Comparison of ENCODE assay signal across 26 cellular contexts in the genomic region with DNA sequence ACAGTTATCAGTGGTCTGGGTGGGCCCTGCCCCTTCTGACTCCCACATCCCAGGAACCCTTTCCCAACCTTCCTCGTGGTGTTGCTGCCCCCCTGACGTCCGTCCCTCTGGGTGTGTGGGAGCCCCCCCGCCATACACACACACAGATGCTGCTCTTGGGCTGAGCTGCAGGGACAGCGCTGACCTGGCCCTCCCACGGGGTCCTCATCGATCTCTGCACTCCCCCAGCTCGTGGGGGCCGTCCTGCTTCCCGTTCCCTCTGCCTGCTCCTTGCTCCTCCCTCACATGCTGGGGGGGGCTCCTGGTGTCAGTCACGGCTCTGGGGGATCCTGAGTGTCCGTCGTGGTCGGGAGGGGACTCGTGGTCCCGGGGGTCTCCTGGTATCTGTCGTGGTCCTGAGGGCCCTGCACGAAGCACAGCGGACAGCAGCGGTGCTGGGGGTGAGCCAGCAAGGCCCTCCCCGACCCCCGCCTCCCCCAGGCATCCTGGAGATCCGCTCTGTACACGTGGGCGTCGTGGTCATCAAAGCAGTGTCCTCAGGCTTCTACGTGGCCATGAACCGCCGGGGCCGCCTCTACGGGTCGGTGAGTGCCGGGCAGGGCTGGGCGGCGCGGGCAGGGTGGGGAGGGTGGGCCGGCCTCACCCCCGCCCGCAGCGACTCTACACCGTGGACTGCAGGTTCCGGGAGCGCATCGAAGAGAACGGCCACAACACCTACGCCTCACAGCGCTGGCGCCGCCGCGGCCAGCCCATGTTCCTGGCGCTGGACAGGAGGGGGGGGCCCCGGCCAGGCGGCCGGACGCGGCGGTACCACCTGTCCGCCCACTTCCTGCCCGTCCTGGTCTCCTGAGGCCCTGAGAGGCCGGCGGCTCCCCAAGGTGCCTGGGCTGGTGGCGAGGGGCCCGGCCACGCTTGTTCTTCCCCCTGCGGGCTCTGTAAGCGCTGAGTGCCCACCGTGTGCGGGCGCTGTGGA. TPM values are rescaled to one million over a fixed set of nuclear protein-coding genes. Genes with fewer than 3 reads are reported as not detected.
A peak's percentile ranks its signal among the peaks of the same experiment; 100 is the strongest.
DNase-seq lines count a peak whose midpoint lies in the region; ATAC-seq, FAIRE-seq and TF ChIP-seq lines count a peak whose summit lies in the region.
"Had no signal": no experiment of that assay in that cellular context is flagged by ENCODE, and none has a peak within 500 bp of the region (broad histone marks: within the 10 kb centered on the region; RNA-seq: fewer than 3 reads in every experiment).

No MANE protein-coding gene starts in this region.

- no peaks in the 10 kb centered on the region for H3K36me3 ChIP-seq in breast epithelium
- peaks cover 28% of the 10 kb centered on the region for H3K36me3 ChIP-seq in IMR-90 (ENCODE audit: control insufficient read depth, insufficient read depth, low read length)
- H3K36me3 ChIP-seq in H1 (ENCODE audit: control insufficient read depth in 2 of 4, insufficient read depth in 4 of 4, low read length in 3 of 4), result peaks cover 0 to 29% (median 11%) of the 10 kb centered on the region in 4 experiments; a peak in 5 of 8 replicates

- no peaks in the 10 kb centered on the region for H3K9me3 ChIP-seq in breast epithelium
- no peaks in the 10 kb centered on the region for H3K9me3 ChIP-seq in IMR-90 (ENCODE audit: control insufficient read depth, insufficient read depth, low read length)
- no peaks in the 10 kb centered on the region for H3K9me3 ChIP-seq in H1 (ENCODE audit: insufficient read depth in 2 of 2, low read depth in 1 of 2, low read length in 1 of 2)
- H3K9me3 ChIP-seq: SJSA1 had no signal

- H2BK5ac ChIP-seq in IMR-90 (ENCODE audit: low read depth, low read length, poor library complexity, severe bottlenecking), result no peak overlapping the region
- H2BK5ac ChIP-seq in H1 (ENCODE audit: low read depth, low read length), result no peak overlapping the region

- H3K4me2 ChIP-seq in IMR-90 (ENCODE audit: low read depth, low read length), result no peak overlapping the region
- H3K4me2 ChIP-seq in H1 (ENCODE audit: insufficient read depth in 1 of 2, low read depth in 2 of 2, low read length in 2 of 2), result no peak overlapping the region
- H3K4me2 ChIP-seq: KMS-11, PC-9 had no signal

- no peak for FAIRE-seq in H1 (lab: Jason Lieb, UNC)
- FAIRE-seq: A204.1, GM19239 had no signal

- H3K27ac ChIP-seq in breast epithelium (peak overlapping the region in 1 of 2 donors; percentile 7), IMR-90 (ENCODE audit: insufficient read depth, low read length) (no peak overlapping the region), H1 (ENCODE audit: low read depth, low read length) (no peak overlapping the region)
- H3K27ac ChIP-seq: C4-2B, KMS-11, PC-9, SJSA1 had no signal

- peaks cover 5% of the 10 kb centered on the region; the same call in 1 of the 2 replicates for H4K20me1 ChIP-seq in IMR-90 (ENCODE audit: insufficient read depth, low read length)
- peaks cover 5 to 10% of the 10 kb centered on the region in 2 experiments for H4K20me1 ChIP-seq in H1 (replicated peaks in 1 of 2; ENCODE audit: control insufficient read depth in 1 of 2, insufficient read depth in 2 of 2, low read length in 2 of 2)

- TF ChIP-seq POLR2A in breast epithelium (IDR thresholded peaks at IDR 0.05) (no peak), IMR-90 (IDR thresholded peaks at IDR 0.05; ENCODE audit: low read depth, low read length) (no peak), H1 (IDR thresholded peaks at IDR 0.05; ENCODE audit: control extremely low read depth in 1 of 2, low read depth in 2 of 2, low read length in 2 of 2) (no peak)

- H3K27me3 ChIP-seq in breast epithelium (no peaks in the 10 kb centered on the region), IMR-90 (ENCODE audit: control insufficient read depth, insufficient read depth, low read length) (no peaks in the 10 kb centered on the region), H1 (replicated peaks in 1 of 4; ENCODE audit: control insufficient read depth in 3 of 4, extremely low read depth in 1 of 4, insufficient read depth in 3 of 4, low read length in 3 of 4) (peaks cover 0 to 12% (median 9%) of the 10 kb centered on the region in 4 experiments; a peak in 5 of 7 replicates)
- H3K27me3 ChIP-seq: SJSA1 had no signal

- H3K18ac ChIP-seq in IMR-90 (ENCODE audit: low read depth, low read length), result no peak overlapping the region
- no peak overlapping the region for H3K18ac ChIP-seq in H1 (ENCODE audit: extremely low read depth, low read length)

- no peak overlapping the region for H3K9ac ChIP-seq in IMR-90 (ENCODE audit: low read depth, low read length)
- no peak overlapping the region for H3K9ac ChIP-seq in H1 (replicated peaks in 1 of 4; ENCODE audit: extremely low read depth in 1 of 4, low read depth in 3 of 4, low read length in 3 of 4)
- H3K9ac ChIP-seq: KMS-11 had no signal

- H3K4me3 Mint-ChIP-seq in MCF 10A (ENCODE audit: unreplicated experiment), result no peak overlapping the region
- H3K4me3 Mint-ChIP-seq: CD8-positive, alpha-beta T cell had no signal

- H2BK120ac ChIP-seq in IMR-90 (ENCODE audit: low read depth, low read length) (no peak overlapping the region), H1 (replicated peaks; ENCODE audit: low read depth, low read length) (no peak overlapping the region)

- peaks cover 26% of the 10 kb centered on the region for H3K36me3 Mint-ChIP-seq in MCF 10A (ENCODE audit: insufficient read depth, unreplicated experiment)

- H3K9me3 Mint-ChIP-seq in MCF 10A (ENCODE audit: unreplicated experiment), result no peaks in the 10 kb centered on the region
- H3K9me3 Mint-ChIP-seq: CD8-positive, alpha-beta T cell had no signal

- POLR2A ChIA-PET in MCF 10A (lab: Yijun Ruan, JAX) (interaction anchor here (1.6 kb wide), 1 partner anchor 17 kb away, joined by 4 read pairs; no protein-coding TSS in a partner anchor), IMR-90 (lab: Charles Lee; ENCODE audit: unreplicated experiment) (no interaction called here), H1 (lab: Charles Lee; ENCODE audit: partially characterized antibody) (interaction anchor here (0.7 to 1.4 kb wide), 6 partner anchors 9 to 27 kb away, joined by 3 to 4 read pairs (median 3); a partner anchor contains a TSS)

- H3K79me2 ChIP-seq in H1 (ENCODE audit: control insufficient read depth in 1 of 2, insufficient read depth in 2 of 2, low read length in 2 of 2), result no peaks in the 10 kb centered on the region

- H3K4me3 ChIP-seq in breast epithelium (peak overlapping the region in 2 of 3 donors; percentile 18 to 19), IMR-90 (ENCODE audit: insufficient read depth, low read depth, low read length) (no peak overlapping the region), H1 (ENCODE audit: extremely low read depth in 1 of 4, insufficient read depth in 2 of 4, low read depth in 3 of 4, low read length in 4 of 4) (no peak overlapping the region)
- H3K4me3 ChIP-seq: PC-9, SJSA1 had no signal

- DNase-seq in breast epithelium (ENCODE audit: low spot score in 2 of 2), result no peak
- DNase-seq in MCF 10A (ENCODE audit: unreplicated experiment), result no peak
- DNase-seq in IMR-90, result no peak
- DNase-seq in H1 (ENCODE audit: low read depth in 1 of 2, low spot score in 2 of 2), result no peak
- no peak for DNase-seq in amygdala (lab: John Stamatoyannopoulos, UW)
- DNase-seq in GDM1 (lab: John Stamatoyannopoulos, UW), result no peak
- no peak for DNase-seq in stimulated activated naive CD4-positive, alpha-beta T cell (lab: John Stamatoyannopoulos, UW)
- DNase-seq: CD8-positive, alpha-beta T cell; DND-41; H7; NCI-H1092 treated with DMSO at 0.1 percent for 48 hours; NCI-H146; NCI-H1930; NCI-H2107; NCI-H446 treated with DMSO at 0.1 percent for 48 hours; NCI-H526 treated with DMSO at 0.1 percent for 48 hours; PC-9; Right ventricle myocardium superior had no signal

- intact Hi-C loops in breast epithelium (cut with DNase I; ENCODE audit: low total_unique reads), result no loop called here
- intact Hi-C loops in MCF 10A (cut with micrococcal nuclease), result no loop called here
- intact Hi-C loops in IMR-90 (cut with micrococcal nuclease), result no loop called here

- no peak overlapping the region for H4K8ac ChIP-seq in IMR-90 (ENCODE audit: low read depth in 2 of 2, low read length in 2 of 2)
- H4K8ac ChIP-seq in H1 (ENCODE audit: extremely low read depth, insufficient read depth, low read length), result peak overlapping the region; percentile 85; the same call in 1 of the 2 replicates

- H3K23ac ChIP-seq in IMR-90 (ENCODE audit: low read depth, low read length) (no peak overlapping the region), H1 (ENCODE audit: insufficient read length) (no peak overlapping the region)

- H3K9me1 ChIP-seq in IMR-90 (ENCODE audit: insufficient read depth, low read length), result no peaks in the 10 kb centered on the region

- peaks cover 7% of the 10 kb centered on the region for H3K4me1 Mint-ChIP-seq in MCF 10A (ENCODE audit: insufficient read depth, unreplicated experiment)

- H3K14ac ChIP-seq in IMR-90 (replicated peaks; ENCODE audit: low read depth, low read length) (no peak overlapping the region), H1 (ENCODE audit: insufficient read length) (no peak overlapping the region)

- TF ChIP-seq RAD21 in IMR-90 (IDR thresholded peaks at IDR 0.05; ENCODE audit: low read length), result no peak
- no peak for TF ChIP-seq RAD21 in H1 (IDR thresholded peaks at IDR 0.05 in 1 of 2, conservative IDR thresholded peaks at IDR 0.05 in 1 of 2; ENCODE audit: low read depth in 2 of 2, low read length in 2 of 2)

- no peak overlapping the region for H3K4ac ChIP-seq in IMR-90 (ENCODE audit: low read depth, low read length)
- H3K4ac ChIP-seq in H1 (replicated peaks; ENCODE audit: insufficient read length, low read depth, low read length), result no peak overlapping the region

- dilution Hi-C loops in IMR-90 (cut with HindIII; ENCODE audit: low sequenced_read_pairs, unreplicated experiment), result no loop called here

- H2AK5ac ChIP-seq in IMR-90 (ENCODE audit: low read depth, low read length) (no peak overlapping the region; the same call in 1 of the 2 replicates), H1 (ENCODE audit: low read depth, low read length) (no peak overlapping the region)

- no peaks in the 10 kb centered on the region for H3K27me3 Mint-ChIP-seq in MCF 10A (ENCODE audit: insufficient read depth, unreplicated experiment)

- H2AK9ac ChIP-seq in IMR-90 (replicated peaks; ENCODE audit: low read depth, low read length, poor library complexity), result peak overlapping the region; percentile 28

- H3K23me2 ChIP-seq in H1 (ENCODE audit: low read depth, low read length), result peaks cover 5% of the 10 kb centered on the region; the same call in 1 of the 2 replicates

- BruUV-seq in MCF 10A (replicated peaks; lab: Mats Ljungman, UMichigan), result no TSS peak
- BruUV-seq in IMR-90 (replicated peaks; lab: Mats Ljungman, UMichigan), result no TSS peak

- CTCF ChIA-PET in MCF 10A (lab: Yijun Ruan, JAX) (no interaction called here), IMR-90 (lab: Yijun Ruan, JAX) (no interaction called here), H1 (lab: Charles Lee; ENCODE audit: partially characterized antibody) (interaction anchor here (1.5 kb wide), 1 partner anchor 14 kb away, joined by 6 read pairs; no protein-coding TSS in a partner anchor)

- no peak for TF ChIP-seq EP300 in H1 (IDR thresholded peaks at IDR 0.05; ENCODE audit: borderline replicate concordance in 1 of 2, low read depth in 2 of 2, low read length in 2 of 2)

- H3K56ac ChIP-seq in IMR-90 (ENCODE audit: extremely low read depth, insufficient read depth, low read length), result no peak overlapping the region
- H3K56ac ChIP-seq in H1 (replicated peaks; ENCODE audit: insufficient read length, low read depth, low read length), result no peak overlapping the region

- H4K91ac ChIP-seq in IMR-90 (ENCODE audit: insufficient read depth, low read depth, low read length) (no peak overlapping the region), H1 (replicated peaks; ENCODE audit: insufficient read length, low read length) (no peak overlapping the region)

- TF ChIP-seq CTCF in breast epithelium (IDR thresholded peaks at IDR 0.05) (no peak), MCF 10A (IDR thresholded peaks at IDR 0.05; ENCODE audit: unreplicated experiment) (no peak), IMR-90 (conservative IDR thresholded peaks at IDR 0.05; ENCODE audit: low read depth, low read length) (no peak), H1 (IDR thresholded peaks at IDR 0.05; ENCODE audit: control extremely low read depth in 1 of 3, insufficient read depth in 1 of 3, low read depth in 1 of 3, low read length in 3 of 3) (no peak)

- H2BK12ac ChIP-seq in H1 (ENCODE audit: low read depth, low read length), result no peak overlapping the region

- 83% methylated on average over 38 of the region's 70 CpGs; no CpG with 5 or more reads in 1 of the 2 experiments for WGBS in IMR-90 (ENCODE audit: extremely low coverage in 2 of 2, insufficient read length in 1 of 2), 2 experiments
- 94% methylated on average over 34 of the region's 70 CpGs; no CpG with 5 or more reads in 1 of the 2 experiments for WGBS in H1 (ENCODE audit: extremely low coverage in 1 of 2, insufficient coverage in 1 of 2, insufficient read length in 1 of 2, insufficient replicate concordance in 2 of 2, low coverage in 1 of 2, low lambda C conversion rate in 2 of 2, missing lambda C conversion rate in 1 of 2), 2 experiments

- no peaks in the 10 kb centered on the region; a peak in 1 of 4 replicates for H3K79me1 ChIP-seq in IMR-90 (ENCODE audit: low read depth in 1 of 2, low read length in 2 of 2)
- no peaks in the 10 kb centered on the region; the same call in 1 of the 2 replicates for H3K79me1 ChIP-seq in H1 (ENCODE audit: low read depth, low read length)

- no peak overlapping the region for H2AFZ ChIP-seq in IMR-90 (replicated peaks; ENCODE audit: low read length, poor library complexity)
- no peak overlapping the region for H2AFZ ChIP-seq in H1 (ENCODE audit: low read length)
- H2AFZ ChIP-seq: PC-9 had no signal

- in situ Hi-C loops in IMR-90 (cut with MboI; ENCODE audit: low sequenced_read_pairs), result no loop called here

- ATAC-seq in IMR-90 (ENCODE audit: low read depth), result no peak
- ATAC-seq: CD8-positive, alpha-beta T cell had no signal

- H4K5ac ChIP-seq in IMR-90 (ENCODE audit: low read depth, low read length) (no peak overlapping the region), H1 (ENCODE audit: insufficient read length, low read depth, low read length) (no peak overlapping the region)

- H2BK20ac ChIP-seq in IMR-90 (ENCODE audit: low read depth, low read length), result no peak overlapping the region
- no peak overlapping the region for H2BK20ac ChIP-seq in H1 (ENCODE audit: low read length)

- peaks cover 0 to 7% of the 10 kb centered on the region in 2 donors for H3K4me1 ChIP-seq in breast epithelium
- H3K4me1 ChIP-seq in IMR-90 (ENCODE audit: control insufficient read depth, insufficient read depth, low read length), result peaks cover 3% of the 10 kb centered on the region
- H3K4me1 ChIP-seq in H1 (replicated peaks in 1 of 4; ENCODE audit: control insufficient read depth in 3 of 4, insufficient read depth in 4 of 4, low read length in 3 of 4), result peaks cover 0 to 4% (median under 1%) of the 10 kb centered on the region in 4 experiments; a peak in 2 of 7 replicates

- no peak overlapping the region for H3K27ac Mint-ChIP-seq in MCF 10A (ENCODE audit: low read depth, unreplicated experiment)
- H3K27ac Mint-ChIP-seq: CD8-positive, alpha-beta T cell had no signal

- H2BK15ac ChIP-seq in IMR-90 (ENCODE audit: low read depth, low read length) (no peak overlapping the region), H1 (ENCODE audit: low read length) (no peak overlapping the region)

RNA-seq across cellular contexts. Expression of a gene that starts 3.4 kb away (rescaled TPM):
- total RNA-seq in breast epithelium (under 1 TPM in 2 of 3 donors, not detected in 1; 0.33 to 0.48 TPM), MCF 10A (2022) (not detected in 2 replicates), IMR-90 (2012; rRNA removed) (not detected in 2 replicates)
- polyA plus RNA-seq in IMR-90 (2012; rRNA removed) (0.14 and 0.24 TPM in 2 replicates), H1 (2011; rRNA removed) (0.44 and 0.99 TPM in 2 replicates)
- 0.21 and 0.22 TPM in 2 replicates for polyA plus RNA-seq in IMR-90 (2012; cell fraction: cytosol; rRNA removed)
- polyA plus RNA-seq in IMR-90 (2012; cell fraction: nucleus; rRNA removed; ENCODE audit: low replicate concordance), result 0.40 and 2.1 TPM in 2 replicates
- total RNA-seq in H1 (2021; fragmentation: NEBNext Ultra II Directional; extraction: Animal tissue kit (Norgen Biotek cat#: 25700)), result 1.7 and 1.9 TPM in 2 replicates
- 1.3 TPM for polyA plus RNA-seq in H1 (2011; cell fraction: cytosol; rRNA removed)
- polyA plus RNA-seq in H1 (2011; cell fraction: nucleus; rRNA removed), result 4.9 TPM
- 1.9 to 3.1 TPM (median 2.3 TPM) in 4 replicates for polyA plus RNA-seq in H1 (2012, experiment 1 of 2)
- 0.64 TPM for polyA plus RNA-seq in H1 (2012, experiment 2 of 2)
- polyA plus RNA-seq in H1 (2013, experiment 1 of 2), result 0.85 TPM
- polyA plus RNA-seq in H1 (2013, experiment 2 of 2), result 0.81 TPM
- polyA minus RNA-seq in H1 (2011; rRNA and poly(A)+ RNA removed), result 0.22 TPM in 1 of 2 replicates, not detected in the other
- polyA minus RNA-seq in H1 (2011; cell fraction: cytosol; rRNA and poly(A)+ RNA removed), result 0.73 TPM
- 0.90 TPM for polyA minus RNA-seq in H1 (2011; cell fraction: nucleus; rRNA and poly(A)+ RNA removed)
- total RNA-seq: H7, HT1080, PC-9, Right ventricle myocardium superior, RPMI7951 had no signal
- polyA plus RNA-seq: AG04450 had no signal

RNA-seq across cellular contexts. Expression of a gene that starts 9.7 kb away (rescaled TPM):
- total RNA-seq in breast epithelium (10 to 100 TPM; 21.9 to 34.7 (median 28.2) TPM), MCF 10A (2022) (36.9 and 40.9 TPM in 2 replicates), IMR-90 (2012; rRNA removed) (9.9 and 10.3 TPM in 2 replicates)
- polyA plus RNA-seq in IMR-90 (2012; rRNA removed) (29.6 and 44.6 TPM in 2 replicates), H1 (2011; rRNA removed) (93.0 and 119 TPM in 2 replicates)
- 13.8 and 22.8 TPM in 2 replicates for polyA plus RNA-seq in IMR-90 (2012; cell fraction: cytosol; rRNA removed)
- polyA plus RNA-seq in IMR-90 (2012; cell fraction: nucleus; rRNA removed; ENCODE audit: low replicate concordance), result 96.1 and 272 TPM in 2 replicates
- total RNA-seq in H1 (2021; fragmentation: NEBNext Ultra II Directional; extraction: Animal tissue kit (Norgen Biotek cat#: 25700)), result 110 and 111 TPM in 2 replicates
- 84.7 TPM for polyA plus RNA-seq in H1 (2011; cell fraction: cytosol; rRNA removed)
- 444 TPM for polyA plus RNA-seq in H1 (2011; cell fraction: nucleus; rRNA removed)
- polyA plus RNA-seq in H1 (2012, experiment 1 of 2), result 84.6 to 159 TPM (median 148 TPM) in 4 replicates
- 84.5 TPM for polyA plus RNA-seq in H1 (2012, experiment 2 of 2)
- 105 TPM for polyA plus RNA-seq in H1 (2013, experiment 1 of 2)
- polyA plus RNA-seq in H1 (2013, experiment 2 of 2), result 97.6 TPM
- 132 and 217 TPM in 2 replicates for polyA minus RNA-seq in H1 (2011; rRNA and poly(A)+ RNA removed)
- 86.2 TPM for polyA minus RNA-seq in H1 (2011; cell fraction: cytosol; rRNA and poly(A)+ RNA removed)
- 105 TPM for polyA minus RNA-seq in H1 (2011; cell fraction: nucleus; rRNA and poly(A)+ RNA removed)

RNA-seq across cellular contexts. Expression of a gene that starts 20.0 kb away (rescaled TPM):
- total RNA-seq in breast epithelium, result 10 to 100 TPM; 41.1 to 46.5 (median 46.2) TPM
- 53.9 and 68.0 TPM in 2 replicates for total RNA-seq in MCF 10A (2022)
- 7.0 and 8.6 TPM in 2 replicates for total RNA-seq in IMR-90 (2012; rRNA removed)
- 25.8 and 27.4 TPM in 2 replicates for polyA plus RNA-seq in IMR-90 (2012; rRNA removed)
- 32.5 and 45.6 TPM in 2 replicates for polyA plus RNA-seq in IMR-90 (2012; cell fraction: cytosol; rRNA removed)
- polyA plus RNA-seq in IMR-90 (2012; cell fraction: nucleus; rRNA removed; ENCODE audit: low replicate concordance), result 38.8 and 87.7 TPM in 2 replicates
- 64.7 and 68.0 TPM in 2 replicates for total RNA-seq in H1 (2021; fragmentation: NEBNext Ultra II Directional; extraction: Animal tissue kit (Norgen Biotek cat#: 25700))
- 21.8 and 56.5 TPM in 2 replicates for polyA plus RNA-seq in H1 (2011; rRNA removed)
- polyA plus RNA-seq in H1 (2011; cell fraction: cytosol; rRNA removed), result 41.8 TPM
- 90.9 TPM for polyA plus RNA-seq in H1 (2011; cell fraction: nucleus; rRNA removed)
- 43.7 to 67.7 TPM (median 63.8 TPM) in 4 replicates for polyA plus RNA-seq in H1 (2012, experiment 1 of 2)
- polyA plus RNA-seq in H1 (2012, experiment 2 of 2), result 52.5 TPM
- 85.5 TPM for polyA plus RNA-seq in H1 (2013, experiment 1 of 2)
- 80.6 TPM for polyA plus RNA-seq in H1 (2013, experiment 2 of 2)
- 5.7 and 7.1 TPM in 2 replicates for polyA minus RNA-seq in H1 (2011; rRNA and poly(A)+ RNA removed)
- polyA minus RNA-seq in H1 (2011; cell fraction: cytosol; rRNA and poly(A)+ RNA removed), result 31.9 TPM
- 33.1 TPM for polyA minus RNA-seq in H1 (2011; cell fraction: nucleus; rRNA and poly(A)+ RNA removed)

RNA-seq across cellular contexts. Expression of a gene that starts 33.2 kb away (rescaled TPM):
- total RNA-seq in breast epithelium, result 100 to 1,000 TPM in 2 of 3 donors, 10 to 100 TPM in 1; 37.8 to 198 (median 111) TPM
- 172 and 183 TPM in 2 replicates for total RNA-seq in MCF 10A (2022)
- total RNA-seq in IMR-90 (2012; rRNA removed), result 32.3 and 39.4 TPM in 2 replicates
- polyA plus RNA-seq in IMR-90 (2012; rRNA removed), result 76.9 and 107 TPM in 2 replicates
- 42.3 and 113 TPM in 2 replicates for polyA plus RNA-seq in IMR-90 (2012; cell fraction: cytosol; rRNA removed)
- polyA plus RNA-seq in IMR-90 (2012; cell fraction: nucleus; rRNA removed; ENCODE audit: low replicate concordance), result 262 and 579 TPM in 2 replicates
- total RNA-seq in H1 (2021; fragmentation: NEBNext Ultra II Directional; extraction: Animal tissue kit (Norgen Biotek cat#: 25700)), result 7.5 and 8.1 TPM in 2 replicates
- 11.8 and 18.4 TPM in 2 replicates for polyA plus RNA-seq in H1 (2011; rRNA removed)
- polyA plus RNA-seq in H1 (2011; cell fraction: cytosol; rRNA removed), result 15.2 TPM
- 40.2 TPM for polyA plus RNA-seq in H1 (2011; cell fraction: nucleus; rRNA removed)
- polyA plus RNA-seq in H1 (2012, experiment 1 of 2), result 4.8 to 11.0 TPM (median 9.1 TPM) in 4 replicates
- polyA plus RNA-seq in H1 (2012, experiment 2 of 2), result 6.6 TPM
- polyA plus RNA-seq in H1 (2013, experiment 1 of 2), result 5.0 TPM
- 4.6 TPM for polyA plus RNA-seq in H1 (2013, experiment 2 of 2)
- 1.9 and 2.3 TPM in 2 replicates for polyA minus RNA-seq in H1 (2011; rRNA and poly(A)+ RNA removed)
- polyA minus RNA-seq in H1 (2011; cell fraction: cytosol; rRNA and poly(A)+ RNA removed), result 7.6 TPM
- 7.0 TPM for polyA minus RNA-seq in H1 (2011; cell fraction: nucleus; rRNA and poly(A)+ RNA removed)

RNA-seq across cellular contexts. Expression of a gene that starts 52.2 kb away (rescaled TPM):
- total RNA-seq in breast epithelium (not detected), MCF 10A (2022) (not detected in 2 replicates), IMR-90 (2012; rRNA removed) (not detected in 2 replicates)
- polyA plus RNA-seq in IMR-90 (2012; rRNA removed) (not detected in 2 replicates), H1 (2011; rRNA removed) (0.09 TPM in 1 of 2 replicates, not detected in the other)
- polyA plus RNA-seq in IMR-90 (2012; cell fraction: cytosol; rRNA removed), result not detected in 2 replicates
- polyA plus RNA-seq in IMR-90 (2012; cell fraction: nucleus; rRNA removed; ENCODE audit: low replicate concordance), result not detected in 2 replicates
- not detected in 2 replicates for total RNA-seq in H1 (2021; fragmentation: NEBNext Ultra II Directional; extraction: Animal tissue kit (Norgen Biotek cat#: 25700))
- polyA plus RNA-seq in H1 (2011; cell fraction: cytosol; rRNA removed), result 0.18 TPM
- polyA plus RNA-seq in H1 (2011; cell fraction: nucleus; rRNA removed), result not detected
- not detected in 4 replicates for polyA plus RNA-seq in H1 (2012, experiment 1 of 2)
- polyA plus RNA-seq in H1 (2012, experiment 2 of 2), result not detected
- 0.04 TPM for polyA plus RNA-seq in H1 (2013, experiment 1 of 2)
- polyA plus RNA-seq in H1 (2013, experiment 2 of 2), result 0.07 TPM
- 0.22 TPM in 1 of 2 replicates, not detected in the other for polyA minus RNA-seq in H1 (2011; rRNA and poly(A)+ RNA removed)
- not detected for polyA minus RNA-seq in H1 (2011; cell fraction: cytosol; rRNA and poly(A)+ RNA removed)
- polyA minus RNA-seq in H1 (2011; cell fraction: nucleus; rRNA and poly(A)+ RNA removed), result not detected
- total RNA-seq: CD8-positive, alpha-beta T cell; H7; HT1080; PC-9; Right ventricle myocardium superior; RPMI7951; SJSA1 had no signal
- polyA plus RNA-seq: AG04450 had no signal

Comparison
In these comparisons a context has a peak if more than half of its experiments do, and no peak if none do; other contexts are left out.
1. H3K4me3 ChIP-seq: peak in breast epithelium (2 of 3); none in IMR-90 (single experiment) and H1 (0 of 4).